In genomic region chr1:1202831-1203560, GRCh38 we compare ENCODE assay signal across 18 cellular contexts. TPM values are rescaled to one million over a fixed set of nuclear protein-coding genes. Genes with fewer than 3 reads are reported as not detected.
A peak's percentile ranks its signal among the peaks of the same experiment; 100 is the strongest.
DNase-seq lines count a peak whose midpoint lies in the region; ATAC-seq and TF ChIP-seq lines count a peak whose summit lies in the region.
"Had no signal": no experiment of that assay in that cellular context is flagged by ENCODE, and none has a peak within 500 bp of the region (broad histone marks: within the 10 kb centered on the region; RNA-seq: fewer than 3 reads in every experiment).

No MANE protein-coding gene starts in this region.

- no peaks in the 10 kb centered on the region for H3K9me3 Mint-ChIP-seq in stimulated activated memory B cell treated with anti-CD40 and anti-IgM and Interleukin-4, amounts not matched to agents 10 μg/mL and 1 μg/mL and 100 μg/mL, for 72 hours
- H3K9me3 Mint-ChIP-seq: activated naive CD4-positive, alpha-beta T cell treated with anti-CD3 and anti-CD28 coated beads, Interleukin-2, amount 50 U/mL, for 72 hours; stimulated activated naive CD8-positive, alpha-beta T cell treated with anti-CD3 and anti-CD28 coated beads, Interleukin-15, Interleukin-2, amounts not matched to agents 100 ng/mL and 50 ng/mL, for 24 hours had no signal

- peaks cover 50% of the 10 kb centered on the region for H3K4me1 Mint-ChIP-seq in stimulated activated memory B cell treated with anti-CD40 and anti-IgM and Interleukin-4, amounts not matched to agents 10 μg/mL and 1 μg/mL and 100 μg/mL, for 72 hours

- H3K4me1 ChIP-seq in heart left ventricle = peaks cover 0 to 35% (median 15%) of the 10 kb centered on the region in 12 donors
- H3K4me1 ChIP-seq in tibial nerve = peaks cover 0 to 33% (median 17%) of the 10 kb centered on the region in 4 donors

- WGBS in heart left ventricle, 4 donors = 70 to 83% (median 74%) methylated on average over 9 to 27 of the region's 27 CpGs
- 69 to 81% methylated on average over 19 to 21 of the region's 27 CpGs for WGBS in tibial nerve, 2 donors

- H3K36me3 ChIP-seq in heart left ventricle (no peaks in the 10 kb centered on the region), tibial nerve (no peaks in the 10 kb centered on the region)
- H3K36me3 ChIP-seq: SJCRH30 had no signal

- no peak overlapping the region for H3K4me3 Mint-ChIP-seq in stimulated activated memory B cell treated with anti-CD40 and anti-IgM and Interleukin-4, amounts not matched to agents 10 μg/mL and 1 μg/mL and 100 μg/mL, for 72 hours
- H3K4me3 Mint-ChIP-seq: stimulated activated naive CD8-positive, alpha-beta T cell treated with anti-CD3 and anti-CD28 coated beads, Interleukin-15, Interleukin-2, amounts not matched to agents 100 ng/mL and 50 ng/mL, for 24 hours had no signal

- TF ChIP-seq CTCF in heart left ventricle (IDR thresholded peaks at IDR 0.05) = no peak
- TF ChIP-seq CTCF in tibial nerve (IDR thresholded peaks at IDR 0.05) = no peak

- H3K9me3 ChIP-seq in heart left ventricle = no peaks in the 10 kb centered on the region
- H3K9me3 ChIP-seq in tibial nerve = no peaks in the 10 kb centered on the region
- H3K9me3 ChIP-seq: SJCRH30 had no signal

- H3K27ac ChIP-seq in heart left ventricle = no peak overlapping the region
- no peak overlapping the region for H3K27ac ChIP-seq in tibial nerve
- H3K27ac ChIP-seq: SJCRH30 had no signal

- no peaks in the 10 kb centered on the region for H3K36me3 Mint-ChIP-seq in stimulated activated memory B cell treated with anti-CD40 and anti-IgM and Interleukin-4, amounts not matched to agents 10 μg/mL and 1 μg/mL and 100 μg/mL, for 72 hours
- H3K36me3 Mint-ChIP-seq: activated naive CD4-positive, alpha-beta T cell treated with anti-CD3 and anti-CD28 coated beads, Interleukin-2, amount 50 U/mL, for 72 hours had no signal

- H3K4me3 ChIP-seq in heart left ventricle = no peak overlapping the region
- no peak overlapping the region for H3K4me3 ChIP-seq in tibial nerve
- H3K4me3 ChIP-seq: SJCRH30 had no signal

- TF ChIP-seq EP300 in tibial nerve (IDR thresholded peaks at IDR 0.05) = no peak

- ATAC-seq in Right ventricle myocardium superior (ENCODE audit: poor library complexity) (no peak), heart left ventricle (no peak), HG02678 (IDR thresholded peaks at IDR 0.05; ENCODE audit: unreplicated experiment) (no peak), HG02938 (IDR thresholded peaks at IDR 0.05; ENCODE audit: unreplicated experiment) (no peak)
- no peak for ATAC-seq in stimulated activated memory B cell treated with anti-CD40 and anti-IgM and Interleukin-4, amounts not matched to agents 10 μg/mL and 1 μg/mL and 100 μg/mL, for 72 hours
- ATAC-seq: activated naive CD4-positive, alpha-beta T cell treated with anti-CD3 and anti-CD28 coated beads, Interleukin-2, amount 50 U/mL, for 72 hours had no signal

- H3K27me3 ChIP-seq in heart left ventricle (peaks cover 8 to 62% (median 23%) of the 10 kb centered on the region in 9 donors), tibial nerve (peaks cover 0 to 70% of the 10 kb centered on the region in 2 donors)

- peak overlapping the region; percentile 52 for H3K27ac Mint-ChIP-seq in stimulated activated memory B cell treated with anti-CD40 and anti-IgM and Interleukin-4, amounts not matched to agents 10 μg/mL and 1 μg/mL and 100 μg/mL, for 72 hours
- H3K27ac Mint-ChIP-seq: stimulated activated naive CD8-positive, alpha-beta T cell treated with anti-CD3 and anti-CD28 coated beads, Interleukin-15, Interleukin-2, amounts not matched to agents 100 ng/mL and 50 ng/mL, for 24 hours had no signal

- TF ChIP-seq POLR2A in heart left ventricle (IDR thresholded peaks at IDR 0.05) (no peak), tibial nerve (IDR thresholded peaks at IDR 0.05) (no peak)

- peaks cover 8% of the 10 kb centered on the region for H3K27me3 Mint-ChIP-seq in stimulated activated memory B cell treated with anti-CD40 and anti-IgM and Interleukin-4, amounts not matched to agents 10 μg/mL and 1 μg/mL and 100 μg/mL, for 72 hours
- H3K27me3 Mint-ChIP-seq: stimulated activated naive CD8-positive, alpha-beta T cell treated with anti-CD3 and anti-CD28 coated beads, Interleukin-15, Interleukin-2, amounts not matched to agents 100 ng/mL and 50 ng/mL, for 24 hours had no signal

- DNase-seq in Right ventricle myocardium superior (peak; percentile 30), cardiac septum (ENCODE audit: low spot score) (no peak), NCI-H2171 (lab: John Stamatoyannopoulos, UW) (peak; percentile 51), heart left ventricle (peak in 4 of 5 donors; percentile 10 to 53 (median 16)), tibial nerve (ENCODE audit: low spot score in 2 of 2) (no peak)
- DNase-seq: caudate nucleus, mesendoderm, MM.1S, NCI-H2227 treated with DMSO at 0.1 percent for 48 hours, SJCRH30 had no signal

- intact Hi-C loops in Right ventricle myocardium superior (cut with DNase I) = no loop called here
- intact Hi-C loops in cardiac septum (cut with DNase I) = no loop called here
- intact Hi-C loops in heart left ventricle (cut with DNase I) = loop anchor here in 1 of 10 donors (5.0 kb wide), 1 partner anchor 41 kb away; no protein-coding TSS in a partner anchor

RNA-seq across cellular contexts. Expression of gene TNFRSF18, which starts 3.4 kb away (rescaled TPM):
- total RNA-seq in Right ventricle myocardium superior (0.32 TPM), cardiac septum (0.19 TPM), heart left ventricle (under 1 TPM in 2 of 9 donors, not detected in 7; 0.77 to 0.93 TPM), tibial nerve (under 1 TPM in 1 of 4 donors, not detected in 3; 0.44 TPM)
- polyA plus RNA-seq in heart left ventricle = under 1 TPM in 1 of 2 donors, not detected in 1; 0.24 TPM
- total RNA-seq: frontal cortex had no signal

RNA-seq across cellular contexts. Expression of gene TNFRSF4, which starts 11.0 kb away (rescaled TPM):
- total RNA-seq in Right ventricle myocardium superior (2.1 TPM), cardiac septum (4.3 TPM), heart left ventricle (10 to 100 TPM in 1 of 9 donors, 1 to 10 TPM in 8; 1.1 to 23.8 (median 2.7) TPM), tibial nerve (1 to 10 TPM in 2 of 4 donors, under 1 TPM in 2; 0.39 to 3.7 (median 0.97) TPM)
- 1 to 10 TPM; 3.2 to 4.0 TPM for polyA plus RNA-seq in heart left ventricle
- total RNA-seq: frontal cortex had no signal
- polyA plus RNA-seq: BJ had no signal

RNA-seq across cellular contexts. Expression of gene SDF4, which starts 28.8 kb away (rescaled TPM):
- total RNA-seq in Right ventricle myocardium superior = 110 TPM
- 139 TPM for total RNA-seq in cardiac septum
- 100 to 1,000 TPM; 102 to 167 (median 120) TPM for total RNA-seq in heart left ventricle
- 100 to 1,000 TPM; 102 to 212 TPM for polyA plus RNA-seq in heart left ventricle
- 100 to 1,000 TPM in 3 of 4 donors, 10 to 100 TPM in 1; 93.3 to 170 (median 110) TPM for total RNA-seq in tibial nerve

RNA-seq across cellular contexts. Expression of gene B3GALT6, which starts 29.0 kb away (rescaled TPM):
- total RNA-seq in Right ventricle myocardium superior (8.6 TPM), cardiac septum (11.1 TPM), heart left ventricle (10 to 100 TPM in 7 of 9 donors, 1 to 10 TPM in 2; 8.1 to 21.4 (median 11.2) TPM), tibial nerve (10 to 100 TPM; 13.3 to 24.0 (median 21.4) TPM)
- 10 to 100 TPM in 1 of 2 donors, 1 to 10 TPM in 1; 6.7 to 15.7 TPM for polyA plus RNA-seq in heart left ventricle

RNA-seq across cellular contexts. Expression of gene TTLL10, which starts 29.3 kb away (rescaled TPM):
- total RNA-seq in Right ventricle myocardium superior (0.22 TPM), cardiac septum (0.22 TPM), heart left ventricle (under 1 TPM in 5 of 9 donors, not detected in 4; 0.14 to 0.53 (median 0.27) TPM), tibial nerve (not detected)
- polyA plus RNA-seq in heart left ventricle = under 1 TPM; 0.03 to 0.19 TPM
- total RNA-seq: activated CD8-positive, alpha-beta memory T cell treated with anti-CD3 and anti-CD28 coated beads for 36 hours; activated naive CD4-positive, alpha-beta T cell treated with anti-CD3 and anti-CD28 coated beads, Interleukin-2, amount 50 U/mL, for 72 hours; frontal cortex had no signal
- polyA plus RNA-seq: BJ had no signal

Comparison
In these comparisons a context has a peak if more than half of its experiments do, and no peak if none do; other contexts are left out.
1. DNase-seq: peak in Right ventricle myocardium superior (single experiment), NCI-H2171 (single experiment) and heart left ventricle (4 of 5); none in cardiac septum (single experiment) and tibial nerve (0 of 2).